ENCODE assay signal across 14 cellular contexts in the genomic region with DNA sequence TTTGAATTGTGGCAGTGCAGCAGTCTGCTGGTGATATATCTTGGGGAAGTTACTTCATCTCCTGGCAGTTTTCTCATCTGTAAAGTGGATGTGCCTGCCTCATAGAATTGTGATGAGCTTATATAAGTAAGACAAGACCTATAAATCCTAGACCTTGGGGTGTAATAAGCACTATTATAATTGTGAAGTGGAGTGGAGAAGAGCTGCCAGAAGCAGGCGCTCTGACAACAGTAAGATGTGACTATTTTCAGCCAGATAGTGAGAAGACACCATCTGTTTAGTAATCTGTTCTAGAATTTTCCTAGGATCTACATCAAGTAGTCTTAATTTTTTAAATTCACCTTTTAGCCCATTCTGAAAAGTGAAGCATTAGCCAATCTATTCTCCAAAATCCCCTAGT.
DNase-seq lines count a peak whose midpoint lies in the region; ATAC-seq and TF ChIP-seq lines count a peak whose summit lies in the region.
"Had no signal": no experiment of that assay in that cellular context is flagged by ENCODE, and none has a peak within 500 bp of the region (broad histone marks: within the 10 kb centered on the region; RNA-seq: fewer than 3 reads in every experiment).

No MANE protein-coding gene starts in this region.

- POLR2A ChIA-PET in WTC11 (lab: Charles Lee) = no interaction called here

- H3K4me3 ChIP-seq in gastrocnemius medialis (no peak overlapping the region), MM.1S (ENCODE audit: low read length) (no peak overlapping the region)
- H3K4me3 ChIP-seq: pancreas had no signal

- H3K36me3 ChIP-seq in gastrocnemius medialis (no peaks in the 10 kb centered on the region), MM.1S (replicated peaks; ENCODE audit: insufficient read depth, low read length) (no peaks in the 10 kb centered on the region)
- H3K36me3 ChIP-seq: pancreas had no signal

- H3K9me3 Mint-ChIP-seq in WTC11 = no peaks in the 10 kb centered on the region
- H3K9me3 Mint-ChIP-seq: type B pancreatic cell had no signal

- H3K4me1 Mint-ChIP-seq in WTC11 = no peaks in the 10 kb centered on the region

- H3K36me3 Mint-ChIP-seq in WTC11 = no peaks in the 10 kb centered on the region
- H3K36me3 Mint-ChIP-seq: brain, type B pancreatic cell had no signal

- no peak overlapping the region for H3K27ac ChIP-seq in foreskin keratinocyte
- H3K27ac ChIP-seq in gastrocnemius medialis = no peak overlapping the region
- no peak overlapping the region for H3K27ac ChIP-seq in MM.1S (ENCODE audit: low read length)
- H3K27ac ChIP-seq: pancreas had no signal

- H3K9me2 ChIP-seq in MM.1S (replicated peaks; ENCODE audit: insufficient read depth, low read length) = no peaks in the 10 kb centered on the region

- in situ Hi-C loops in gastrocnemius medialis (cut with MboI; ENCODE audit: low sequenced_read_pairs in 4 of 4) = no loop called here

- H3K27me3 Mint-ChIP-seq in WTC11 (ENCODE audit: low read depth) = no peaks in the 10 kb centered on the region; the same call in 1 of the 2 replicates
- H3K27me3 Mint-ChIP-seq: type B pancreatic cell had no signal

- no peak overlapping the region for H3K4me3 Mint-ChIP-seq in WTC11
- H3K4me3 Mint-ChIP-seq: brain, type B pancreatic cell had no signal

- TF ChIP-seq POLR2A in gastrocnemius medialis (IDR thresholded peaks at IDR 0.05) = no peak

- H3K9me3 ChIP-seq in gastrocnemius medialis (no peaks in the 10 kb centered on the region), MM.1S (replicated peaks; ENCODE audit: insufficient read depth, low read length) (no peaks in the 10 kb centered on the region)
- H3K9me3 ChIP-seq: pancreas had no signal

- no peaks in the 10 kb centered on the region for H3F3A ChIP-seq in MM.1S (ENCODE audit: insufficient read depth, low read length)

- H3K27ac Mint-ChIP-seq in WTC11 = no peak overlapping the region
- H3K27ac Mint-ChIP-seq: type B pancreatic cell had no signal

- no peak overlapping the region for H2AFZ ChIP-seq in MM.1S (ENCODE audit: low read length)

- CTCF ChIA-PET in WTC11 (lab: Charles Lee) = interaction anchor here (1.3 to 1.4 kb wide), 2 partner anchors 18 to 156 kb away, joined by 3 to 4 read pairs; no protein-coding TSS in a partner anchor

- no peak overlapping the region for H3K4me2 ChIP-seq in MM.1S (ENCODE audit: low read depth, low read length)

- intact Hi-C loops in Right ventricle myocardium superior (cut with DNase I) (loop anchor here (5.0 kb wide), 1 partner anchor 116 kb away; a partner anchor contains a TSS), cardiac septum (cut with DNase I) (no loop called here), gastrocnemius medialis (cut with DNase I; ENCODE audit: low total_unique reads) (no loop called here)

- H3K79me2 ChIP-seq in MM.1S (ENCODE audit: low read length) = no peaks in the 10 kb centered on the region

- peaks cover 3% of the 10 kb centered on the region for H3K27me3 ChIP-seq in foreskin keratinocyte
- no peaks in the 10 kb centered on the region for H3K27me3 ChIP-seq in gastrocnemius medialis
- no peaks in the 10 kb centered on the region for H3K27me3 ChIP-seq in MM.1S (replicated peaks; ENCODE audit: insufficient read depth, low read length)
- H3K27me3 ChIP-seq: pancreas had no signal

- TF ChIP-seq CTCF in WTC11 (IDR thresholded peaks at IDR 0.05) = no peak
- TF ChIP-seq CTCF in foreskin keratinocyte (conservative IDR thresholded peaks at IDR 0.05) = peak; percentile 31
- TF ChIP-seq CTCF in gastrocnemius medialis (IDR thresholded peaks at IDR 0.05 in 4 of 5, conservative IDR thresholded peaks at IDR 0.05 in 1 of 5) = no peak
- no peak for TF ChIP-seq CTCF in MM.1S (IDR thresholded peaks at IDR 0.05; ENCODE audit: low read length)

- DNase-seq in Right ventricle myocardium superior = no peak
- no peak for DNase-seq in cardiac septum (ENCODE audit: low spot score)
- no peak for DNase-seq in WTC11 (ENCODE audit: low spot score)
- no peak for DNase-seq in foreskin keratinocyte
- DNase-seq in superior temporal gyrus (ENCODE audit: extremely low spot score) = peak; percentile 80
- DNase-seq in SK-N-DZ (ENCODE audit: low spot score) = no peak
- DNase-seq in gastrocnemius medialis = no peak
- no peak for DNase-seq in MM.1S
- DNase-seq: activated CD4-positive, alpha-beta T cell treated with anti-CD3 and anti-CD28 coated beads, Interleukin-2, amount 50 U/mL, for 4 hours; DMS153; NCI-H1930; pancreas had no signal

- H4K20me1 ChIP-seq in MM.1S (ENCODE audit: insufficient read depth, low read length) = no peaks in the 10 kb centered on the region

- H3K9ac ChIP-seq in MM.1S (ENCODE audit: low read length) = no peak overlapping the region

- H3K4me1 ChIP-seq in foreskin keratinocyte (no peaks in the 10 kb centered on the region), gastrocnemius medialis (no peaks in the 10 kb centered on the region), MM.1S (ENCODE audit: low read length) (no peaks in the 10 kb centered on the region)
- H3K4me1 ChIP-seq: pancreas had no signal

- ATAC-seq in Right ventricle myocardium superior (ENCODE audit: poor library complexity) (peak; percentile 69), WTC11 (peak; percentile 64; the same call in 1 of the 2 replicates), foreskin keratinocyte (no peak), gastrocnemius medialis (no peak)
- ATAC-seq: pancreas had no signal

TF ChIP-seq in WTC11, 78 proteins besides CTCF, POLR2A, EP300 and RAD21:
- no peak for TF ChIP-seq ZNF232 (CRISPR knock-in tag; IDR thresholded peaks at IDR 0.05)
- TF ChIP-seq ETV6 (CRISPR knock-in tag; IDR thresholded peaks at IDR 0.05) = no peak
- TF ChIP-seq JAZF1 (CRISPR knock-in tag; IDR thresholded peaks at IDR 0.05) = no peak
TF ChIP-seq in WTC11: peak in this region for 0.

Comparison
In these comparisons a context has a peak if more than half of its experiments do, and no peak if none do; other contexts are left out.
1. ATAC-seq: peak in Right ventricle myocardium superior (single experiment) and WTC11 (single experiment); none in foreskin keratinocyte (single experiment) and gastrocnemius medialis (0 of 2).